Comparison of ENCODE assay signal across 9 cellular contexts in the genomic region with DNA sequence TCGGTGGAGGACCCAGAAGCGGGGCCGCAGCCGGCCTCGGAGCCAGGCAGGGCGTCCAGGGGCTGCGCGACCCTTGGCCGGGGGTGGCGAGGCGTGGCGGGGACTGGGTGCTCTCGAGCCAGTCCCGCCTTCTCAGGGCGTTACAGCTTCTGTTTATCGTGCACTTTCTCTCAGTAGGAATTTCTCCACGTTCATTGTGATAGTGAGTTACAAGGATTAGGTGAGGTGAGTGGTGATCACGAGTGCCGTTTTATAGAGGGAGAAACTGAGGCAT. TPM values are rescaled to one million over a fixed set of nuclear protein-coding genes. Genes with fewer than 3 reads are reported as not detected.
DNase-seq lines count a peak whose midpoint lies in the region; ATAC-seq and TF ChIP-seq lines count a peak whose summit lies in the region.
"Had no signal": no experiment of that assay in that cellular context is flagged by ENCODE, and none has a peak within 500 bp of the region (broad histone marks: within the 10 kb centered on the region; RNA-seq: fewer than 3 reads in every experiment).

No MANE protein-coding gene starts in this region.

- CTCF ChIA-PET in activated CD4-positive, alpha-beta memory T cell treated with anti-CD3 and anti-CD28 coated beads for 36 hours (lab: Charles Lee), result interaction anchor here (0.7 to 2.4 kb wide), 8 partner anchors 10 to 282 kb away, joined by 3 to 20 read pairs (median 4); partner anchors contain the start of gene FAM32A

- H4K20me1 ChIP-seq in hepatocyte (ENCODE audit: insufficient read depth, poor library complexity, severe bottlenecking), result no peaks in the 10 kb centered on the region

- H3K9me2 ChIP-seq in hepatocyte (replicated peaks; ENCODE audit: insufficient read depth), result no peaks in the 10 kb centered on the region

- peaks cover 0 to 11% of the 10 kb centered on the region in 2 donors for H3K36me3 Mint-ChIP-seq in activated T-cell treated with anti-CD3 and anti-CD28 coated beads, Interleukin-2, amount 50 U/mL, for 72 hours (ENCODE audit: insufficient read depth in 2 of 2)
- H3K36me3 Mint-ChIP-seq in activated CD4-positive, alpha-beta memory T cell treated with anti-CD3 and anti-CD28 coated beads for 36 hours, result peaks cover 15% of the 10 kb centered on the region

- H3K27me3 ChIP-seq in hepatocyte, result no peaks in the 10 kb centered on the region

- peaks cover 49% of the 10 kb centered on the region for H3K79me2 ChIP-seq in hepatocyte

- no peaks in the 10 kb centered on the region for H3K27me3 Mint-ChIP-seq in activated T-cell treated with anti-CD3 and anti-CD28 coated beads, Interleukin-2, amount 50 U/mL, for 72 hours (ENCODE audit: low read depth)
- H3K27me3 Mint-ChIP-seq in activated CD4-positive, alpha-beta memory T cell treated with anti-CD3 and anti-CD28 coated beads for 36 hours, result no peaks in the 10 kb centered on the region
- H3K27me3 Mint-ChIP-seq in stimulated activated naive CD8-positive, alpha-beta T cell treated with anti-CD3 and anti-CD28 coated beads, Interleukin-15, amount 100 ng/mL, for 72 hours, result no peaks in the 10 kb centered on the region

- no peak for DNase-seq in activated T-cell treated with anti-CD3 and anti-CD28 coated beads, Interleukin-2, amount 50 U/mL, for 72 hours
- no peak for DNase-seq in activated T-cell treated with anti-CD3 and anti-CD28 coated beads, Interleukin-2, amount 50 U/mL, for 1 hour
- no peak for DNase-seq in activated CD4-positive, alpha-beta memory T cell treated with anti-CD3 and anti-CD28 coated beads for 36 hours
- peak; percentile 50 for DNase-seq in hepatocyte (ENCODE audit: low spot score)
- no peak for DNase-seq in stimulated activated naive CD8-positive, alpha-beta T cell treated with anti-CD3 and anti-CD28 coated beads, Interleukin-15, amount 100 ng/mL, for 72 hours
- no peak for DNase-seq in activated CD4-positive, CD25-positive, alpha-beta regulatory T cell treated with anti-CD3 and anti-CD28 coated beads, Interleukin-2, amount 50 U/mL, for 72 hours
- no peak for DNase-seq in stimulated activated CD4-positive, alpha-beta T cell treated with anti-CD3 and anti-CD28 coated beads, Interleukin-1b, Interleukin-23, amount 100 ng/mL, for 48 hours

- TF ChIP-seq CTCF in hepatocyte (IDR thresholded peaks at IDR 0.05; ENCODE audit: poor library complexity), result no peak

- peak overlapping the region; percentile 78 for H3K4me3 ChIP-seq in hepatocyte

- peak overlapping the region; percentile 29 for H2AFZ ChIP-seq in hepatocyte

- peak overlapping the region; percentile 93 for H3K4me2 ChIP-seq in hepatocyte

- peak overlapping the region; percentile 72 for H3K27ac ChIP-seq in hepatocyte

- intact Hi-C loops in activated CD4-positive, alpha-beta memory T cell treated with anti-CD3 and anti-CD28 coated beads for 36 hours (cut with micrococcal nuclease), result loop anchor here (5.0 kb wide), 1 partner anchor 174 kb away; no protein-coding TSS in a partner anchor

- H3K36me3 ChIP-seq in hepatocyte (replicated peaks; ENCODE audit: insufficient read depth, low read depth), result no peaks in the 10 kb centered on the region

- H3K4me1 Mint-ChIP-seq in activated T-cell treated with anti-CD3 and anti-CD28 coated beads, Interleukin-2, amount 50 U/mL, for 72 hours (ENCODE audit: low read depth), result peaks cover 56% of the 10 kb centered on the region
- H3K4me1 Mint-ChIP-seq in activated CD4-positive, alpha-beta memory T cell treated with anti-CD3 and anti-CD28 coated beads for 36 hours (ENCODE audit: low read depth), result peaks cover 43% of the 10 kb centered on the region
- peaks cover 59% of the 10 kb centered on the region for H3K4me1 Mint-ChIP-seq in stimulated activated naive CD8-positive, alpha-beta T cell treated with anti-CD3 and anti-CD28 coated beads, Interleukin-15, amount 100 ng/mL, for 72 hours

- 2% methylated on average over 19 of the region's 19 CpGs for WGBS in hepatocyte (ENCODE audit: low lambda C conversion rate, missing lambda C conversion rate)

- no peak for ATAC-seq in activated T-cell treated with anti-CD3 and anti-CD28 coated beads, Interleukin-2, amount 50 U/mL, for 72 hours (replicated peaks in 1 of 2)
- ATAC-seq in stimulated activated naive CD8-positive, alpha-beta T cell treated with anti-CD3 and anti-CD28 coated beads, Interleukin-15, amount 100 ng/mL, for 72 hours, result no peak
- ATAC-seq in HG02973 (IDR thresholded peaks at IDR 0.05; ENCODE audit: unreplicated experiment), result no peak

- POLR2A ChIA-PET in activated CD4-positive, alpha-beta memory T cell treated with anti-CD3 and anti-CD28 coated beads for 36 hours (lab: Charles Lee), result interaction anchor here (1.2 to 1.8 kb wide), 2 partner anchors 13 to 122 kb away, joined by 4 to 11 read pairs; partner anchors contain the start of genes FAM32A and TPM4

- H3K9me3 ChIP-seq in hepatocyte (ENCODE audit: low read depth), result no peaks in the 10 kb centered on the region

- H3K9me3 Mint-ChIP-seq in activated T-cell treated with anti-CD3 and anti-CD28 coated beads, Interleukin-2, amount 50 U/mL, for 72 hours, result no peaks in the 10 kb centered on the region
- H3K9me3 Mint-ChIP-seq in activated CD4-positive, alpha-beta memory T cell treated with anti-CD3 and anti-CD28 coated beads for 36 hours, result no peaks in the 10 kb centered on the region
- H3K9me3 Mint-ChIP-seq in stimulated activated naive CD8-positive, alpha-beta T cell treated with anti-CD3 and anti-CD28 coated beads, Interleukin-15, amount 100 ng/mL, for 72 hours, result no peaks in the 10 kb centered on the region

- peaks cover 20% of the 10 kb centered on the region for H3K4me1 ChIP-seq in hepatocyte (ENCODE audit: insufficient read depth)

- peak overlapping the region; percentile 82 to 95 for H3K4me3 Mint-ChIP-seq in activated T-cell treated with anti-CD3 and anti-CD28 coated beads, Interleukin-2, amount 50 U/mL, for 72 hours
- peak overlapping the region; percentile 83 for H3K4me3 Mint-ChIP-seq in activated CD4-positive, alpha-beta memory T cell treated with anti-CD3 and anti-CD28 coated beads for 36 hours
- H3K4me3 Mint-ChIP-seq in stimulated activated naive CD8-positive, alpha-beta T cell treated with anti-CD3 and anti-CD28 coated beads, Interleukin-15, amount 100 ng/mL, for 72 hours, result peak overlapping the region; percentile 72 to 89

- no peak overlapping the region for H3K27ac Mint-ChIP-seq in activated T-cell treated with anti-CD3 and anti-CD28 coated beads, Interleukin-2, amount 50 U/mL, for 72 hours
- peak overlapping the region; percentile 49 for H3K27ac Mint-ChIP-seq in activated CD4-positive, alpha-beta memory T cell treated with anti-CD3 and anti-CD28 coated beads for 36 hours
- no peak overlapping the region for H3K27ac Mint-ChIP-seq in stimulated activated naive CD8-positive, alpha-beta T cell treated with anti-CD3 and anti-CD28 coated beads, Interleukin-15, amount 100 ng/mL, for 72 hours

RNA-seq across cellular contexts. Expression of gene AP1M1, which starts 0.6 kb away (rescaled TPM):
- total RNA-seq in activated T-cell treated with anti-CD3 and anti-CD28 coated beads, Interleukin-2, amount 50 U/mL, for 72 hours, result 100 to 1,000 TPM; 112 TPM
- total RNA-seq in activated CD4-positive, alpha-beta memory T cell treated with anti-CD3 and anti-CD28 coated beads for 36 hours, result 100 to 1,000 TPM; 100 to 113 TPM
- total RNA-seq in hepatocyte, result 56.3 and 56.7 TPM in 2 replicates
- 92.6 and 93.3 TPM in 2 replicates for polyA plus RNA-seq in hepatocyte

RNA-seq across cellular contexts. Expression of gene FAM32A, which starts 13.1 kb away (rescaled TPM):
- total RNA-seq in activated T-cell treated with anti-CD3 and anti-CD28 coated beads, Interleukin-2, amount 50 U/mL, for 72 hours, result 10 to 100 TPM; 47.0 to 49.5 TPM
- 10 to 100 TPM; 43.8 to 44.3 TPM for total RNA-seq in activated CD4-positive, alpha-beta memory T cell treated with anti-CD3 and anti-CD28 coated beads for 36 hours
- total RNA-seq in hepatocyte, result 132 and 133 TPM in 2 replicates
- 144 and 154 TPM in 2 replicates for polyA plus RNA-seq in hepatocyte

RNA-seq across cellular contexts. Expression of gene CIB3, which starts 25.0 kb away (rescaled TPM):
- total RNA-seq in activated T-cell treated with anti-CD3 and anti-CD28 coated beads, Interleukin-2, amount 50 U/mL, for 72 hours, result not detected
- total RNA-seq in activated CD4-positive, alpha-beta memory T cell treated with anti-CD3 and anti-CD28 coated beads for 36 hours, result not detected
- total RNA-seq in hepatocyte, result not detected in 2 replicates
- polyA plus RNA-seq in hepatocyte, result not detected in 2 replicates
- total RNA-seq: dermis microvascular lymphatic vessel endothelial cell had no signal

RNA-seq across cellular contexts. Expression of gene HSH2D, which starts 54.8 kb away (rescaled TPM):
- 10 to 100 TPM; 29.9 to 37.2 TPM for total RNA-seq in activated T-cell treated with anti-CD3 and anti-CD28 coated beads, Interleukin-2, amount 50 U/mL, for 72 hours
- total RNA-seq in activated CD4-positive, alpha-beta memory T cell treated with anti-CD3 and anti-CD28 coated beads for 36 hours, result 10 to 100 TPM; 23.6 to 26.1 TPM
- 4.0 and 6.1 TPM in 2 replicates for total RNA-seq in hepatocyte
- polyA plus RNA-seq in hepatocyte, result 3.5 and 3.7 TPM in 2 replicates
- total RNA-seq: dermis microvascular lymphatic vessel endothelial cell had no signal
